Comparison of ENCODE assay signal across 10 cellular contexts in genomic region chr5:173228639-173229380, GRCh38. TPM values are rescaled to one million over a fixed set of nuclear protein-coding genes. Genes with fewer than 3 reads are reported as not detected.
DNase-seq lines count a peak whose midpoint lies in the region; ATAC-seq, FAIRE-seq and TF ChIP-seq lines count a peak whose summit lies in the region.
"Had no signal": no experiment of that assay in that cellular context is flagged by ENCODE, and none has a peak within 500 bp of the region (broad histone marks: within the 10 kb centered on the region; RNA-seq: fewer than 3 reads in every experiment).

No MANE protein-coding gene starts in this region.

- H3K27me3 Mint-ChIP-seq in CD8-positive, alpha-beta memory T cell = peaks cover 51 to 71% of the 10 kb centered on the region in 2 donors

- TF ChIP-seq CTCF in heart left ventricle (IDR thresholded peaks at IDR 0.05) = no peak
- TF ChIP-seq CTCF in pancreas (IDR thresholded peaks at IDR 0.05) = no peak

- peak overlapping the region in 6 of 7 donors; percentile 27 to 64 (median 46) for H3K4me3 Mint-ChIP-seq in CD8-positive, alpha-beta memory T cell

- H3K4me1 Mint-ChIP-seq in CD8-positive, alpha-beta memory T cell = peaks cover 17 to 29% (median 18%) of the 10 kb centered on the region in 3 donors

- H3K36me3 ChIP-seq in CD8-positive, alpha-beta memory T cell (ENCODE audit: insufficient read depth, low read length) = no peaks in the 10 kb centered on the region
- H3K36me3 ChIP-seq in heart left ventricle (peaks cover 0 to 11% (median 0%) of the 10 kb centered on the region in 9 donors), pancreas (no peaks in the 10 kb centered on the region)

- H3K4me1 ChIP-seq in CD8-positive, alpha-beta memory T cell (ENCODE audit: insufficient read depth, low read length) = peaks cover 5% of the 10 kb centered on the region
- H3K4me1 ChIP-seq in heart left ventricle = peaks cover 0 to 34% (median 16%) of the 10 kb centered on the region in 12 donors
- peaks cover 0 to 9% (median 4%) of the 10 kb centered on the region in 3 donors for H3K4me1 ChIP-seq in pancreas
- H3K4me1 ChIP-seq: Caco-2 had no signal

- peak overlapping the region in 1 of 8 donors; percentile 71 for H3K27ac Mint-ChIP-seq in CD8-positive, alpha-beta memory T cell

- FAIRE-seq in pancreas (lab: Jason Lieb, UNC) (no peak), RCC 7860 (lab: Jason Lieb, UNC) (no peak)

- no peaks in the 10 kb centered on the region for H3K9me3 ChIP-seq in CD8-positive, alpha-beta memory T cell (ENCODE audit: low read length)
- H3K9me3 ChIP-seq in heart left ventricle (no peaks in the 10 kb centered on the region), pancreas (no peaks in the 10 kb centered on the region)
- H3K9me3 ChIP-seq: Caco-2 had no signal

- peaks cover 31% of the 10 kb centered on the region for H3K27me3 ChIP-seq in CD8-positive, alpha-beta memory T cell (ENCODE audit: insufficient read depth, low read length, poor library complexity, severe bottlenecking)
- H3K27me3 ChIP-seq in heart left ventricle = peaks cover 0 to 67% (median 34%) of the 10 kb centered on the region in 9 donors
- peaks cover 0 to 26% (median 7%) of the 10 kb centered on the region in 4 donors for H3K27me3 ChIP-seq in pancreas

- no peak overlapping the region for H3K4me3 ChIP-seq in CD8-positive, alpha-beta memory T cell (ENCODE audit: low read length)
- H3K4me3 ChIP-seq in heart left ventricle (peak overlapping the region in 10 of 12 donors; percentile 4 to 93 (median 26)), pancreas (peak overlapping the region in 1 of 4 donors; percentile 31)

- peaks cover 0 to 2% (median 0%) of the 10 kb centered on the region in 5 donors for H3K9me3 Mint-ChIP-seq in CD8-positive, alpha-beta memory T cell

- H3K36me3 Mint-ChIP-seq in CD8-positive, alpha-beta memory T cell = no peaks in the 10 kb centered on the region

- POLR2A ChIA-PET in CD8-positive, alpha-beta memory T cell (lab: Charles Lee) = no interaction called here

- CTCF ChIA-PET in CD8-positive, alpha-beta memory T cell (lab: Charles Lee) = no interaction called here

- intact Hi-C loops in heart left ventricle (cut with DNase I) (loop anchor here in 3 of 10 donors (5.0 kb wide), 2 partner anchors 62 to 283 kb away; no protein-coding TSS in a partner anchor), pancreas (cut with DNase I) (no loop called here)

- TF ChIP-seq POLR2A in heart left ventricle (IDR thresholded peaks at IDR 0.05) = no peak

- ATAC-seq in SK-N-SH treated with all-trans-retinoic acid at 6 μM for 48 hours = peak; percentile 35
- peak in 3 of 4 donors; percentile 20 to 35 (median 21) for ATAC-seq in heart left ventricle
- ATAC-seq in pancreas = peak in 3 of 4 donors; percentile 15 to 54 (median 39)

- no peak for DNase-seq in CD8-positive, alpha-beta memory T cell
- peak in 2 of 5 donors; percentile 48 for DNase-seq in heart left ventricle
- no peak for DNase-seq in pancreas
- no peak for DNase-seq in RCC 7860 (ENCODE audit: low spot score)
- no peak for DNase-seq in NCI-H2171 treated with DMSO at 0.1 percent for 48 hours (lab: John Stamatoyannopoulos, UW)
- DNase-seq in NK-92 (lab: John Stamatoyannopoulos, UW; ENCODE audit: unreplicated experiment) = no peak
- no peak for DNase-seq in iPS-NIHi7 (ENCODE audit: extremely low spot score)
- DNase-seq: Caco-2 had no signal

- 9 to 21% (median 17%) methylated on average over 47 of the region's 47 CpGs for WGBS in heart left ventricle, 4 donors
- WGBS in pancreas, 2 donors = 17 to 18% methylated on average over 47 of the region's 47 CpGs

- H3K27ac ChIP-seq in CD8-positive, alpha-beta memory T cell (ENCODE audit: low read depth, low read length) = no peak overlapping the region
- H3K27ac ChIP-seq in heart left ventricle (peak overlapping the region in 9 of 12 donors; percentile 6 to 95 (median 88)), pancreas (no peak overlapping the region)

TF ChIP-seq in SK-N-SH treated with all-trans-retinoic acid at 6 μM for 48 hours, 23 proteins besides CTCF, POLR2A, EP300 and RAD21 (continues in another document):
- TF ChIP-seq CREB5 (CRISPR knock-in tag; IDR thresholded peaks at IDR 0.05; ENCODE audit: low read depth) (no peak), ZFP3 (CRISPR knock-in tag; IDR thresholded peaks at IDR 0.05) (no peak), PATZ1 (CRISPR knock-in tag; IDR thresholded peaks at IDR 0.05; ENCODE audit: borderline replicate concordance) (no peak), ISL1 (CRISPR knock-in tag; IDR thresholded peaks at IDR 0.05) (no peak), PPARA (CRISPR knock-in tag; IDR thresholded peaks at IDR 0.05; ENCODE audit: borderline replicate concordance) (no peak), TCF4 (CRISPR knock-in tag; IDR thresholded peaks at IDR 0.05; ENCODE audit: borderline replicate concordance) (no peak), OSR1 (CRISPR knock-in tag; IDR thresholded peaks at IDR 0.05) (no peak), SNAI2 (CRISPR knock-in tag; IDR thresholded peaks at IDR 0.05) (no peak), ARNTL (CRISPR knock-in tag; IDR thresholded peaks at IDR 0.05; ENCODE audit: borderline replicate concordance, low read depth) (no peak), BACH2 (CRISPR knock-in tag; IDR thresholded peaks at IDR 0.05; ENCODE audit: borderline replicate concordance) (no peak), RARB (CRISPR knock-in tag; IDR thresholded peaks at IDR 0.05) (no peak), POU6F1 (CRISPR knock-in tag; IDR thresholded peaks at IDR 0.05; ENCODE audit: borderline replicate concordance, low read depth) (no peak), CSDC2 (CRISPR knock-in tag; IDR thresholded peaks at IDR 0.05) (no peak), CSRNP3 (CRISPR knock-in tag; IDR thresholded peaks at IDR 0.05) (no peak), ZNF8 (CRISPR knock-in tag; IDR thresholded peaks at IDR 0.05) (no peak)

RNA-seq across cellular contexts. Expression of gene NKX2-5, which starts 6.2 kb away (rescaled TPM):
- under 1 TPM in 1 of 2 experiments, not detected in 1; 0.22 TPM for total RNA-seq in CD8-positive, alpha-beta memory T cell
- polyA plus RNA-seq in CD8-positive, alpha-beta memory T cell = not detected
- 100 to 1,000 TPM; 132 to 451 (median 247) TPM for total RNA-seq in heart left ventricle
- polyA plus RNA-seq in heart left ventricle = 100 to 1,000 TPM; 153 to 356 TPM
- total RNA-seq in pancreas = under 1 TPM in 1 of 6 donors, not detected in 5; 0.20 TPM
- under 1 TPM in 1 of 2 donors, not detected in 1; 0.05 TPM for polyA plus RNA-seq in pancreas
- total RNA-seq: Caco-2; T-helper 2 cell treated with Interferon-gamma antibody and Interleukin-4, amounts not matched to agents 100 ng/mL and 5 ng/mL, for 36 hours had no signal

Comparison
In these comparisons a context has a peak if more than half of its experiments do, and no peak if none do; other contexts are left out.
1. H3K27ac ChIP-seq: peak in heart left ventricle (9 of 12); none in CD8-positive, alpha-beta memory T cell (single experiment) and pancreas (0 of 4).
2. RNA of gene NKX2-5, which starts 6.2 kb away (total RNA-seq): 132 to 451 TPM in heart left ventricle; 0.22 TPM in CD8-positive, alpha-beta memory T cell and 0.20 TPM in pancreas; every median in the first group is over 100 times any median in the second.
3. Peak in every context shown above with its lines, with median percentiles within 50 percentile points of each other: ATAC-seq.